Comparison of ENCODE assay signal across 1 cellular context in the genomic region with DNA sequence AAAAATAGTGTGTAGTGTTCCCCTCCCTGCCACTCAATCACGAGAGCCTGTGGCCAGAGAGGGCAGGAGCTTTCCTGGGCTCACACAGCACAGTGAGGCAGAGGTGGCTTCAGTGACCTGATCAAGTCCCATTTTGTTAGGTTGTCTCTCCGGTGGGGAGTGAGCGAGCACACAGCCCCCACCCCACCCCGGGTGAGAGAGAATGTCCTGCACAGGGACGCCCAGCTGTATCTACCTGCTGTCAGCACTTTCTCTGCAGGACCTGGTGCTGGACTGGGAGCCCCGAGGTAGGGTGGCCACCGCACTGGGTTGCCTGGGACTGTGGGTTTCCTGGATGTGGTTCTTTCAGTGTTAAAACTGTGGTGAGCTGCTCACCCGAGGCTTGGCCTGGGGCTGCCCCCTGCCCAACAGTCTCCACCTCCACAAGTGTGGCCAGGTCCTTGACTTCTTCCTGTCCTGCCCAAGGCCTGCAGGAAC.
TF ChIP-seq lines count a peak whose summit lies in the region.

No MANE protein-coding gene starts in this region.

TF ChIP-seq in IMR-90, 13 proteins besides CTCF, POLR2A, EP300 and RAD21:
- TF ChIP-seq CEBPB (IDR thresholded peaks at IDR 0.05; ENCODE audit: low read depth, low read length): no peak
